37 cellular contexts compared by ENCODE assay signal in genomic region chr2:60329225-60329624, GRCh38.
"Had no signal": no experiment of that assay in that cellular context is flagged by ENCODE, and none has a peak within 500 bp of the region (broad histone marks: within the 10 kb centered on the region; RNA-seq: fewer than 3 reads in every experiment).

No MANE protein-coding gene starts in this region.

- DNase-seq: Karpas-422, Kasumi-1, MG63, MM.1S, MV-4-11, NCI-H1048, NCI-H1092, NCI-H1092 treated with DMSO at 0.1 percent for 48 hours, NCI-H1105, NCI-H1105 treated with DMSO at 0.1 percent for 48 hours, NCI-H1417, NCI-H1417 treated with DMSO at 0.1 percent for 48 hours, NCI-H1436, NCI-H1436 treated with DMSO at 0.1 percent for 48 hours, NCI-H146, NCI-H1694, NCI-H1694 treated with DMSO at 0.1 percent for 48 hours, NCI-H187, NCI-H187 treated with DMSO at 0.1 percent for 48 hours, NCI-H1930, NCI-H2029, NCI-H2029 treated with DMSO at 0.1 percent for 48 hours, NCI-H2081, NCI-H2081 treated with DMSO at 0.1 percent for 48 hours, NCI-H2107, NCI-H2171, NCI-H2171 treated with DMSO at 0.1 percent for 48 hours, NCI-H2227 treated with DMSO at 0.1 percent for 48 hours, NCI-H226, NCI-H345, NCI-H446, NCI-H446 treated with DMSO at 0.1 percent for 48 hours, NCI-H510A, NCI-H510A treated with DMSO at 0.1 percent for 48 hours, NCI-H524, NCI-H524 treated with DMSO at 0.1 percent for 48 hours, NCI-H526 had no signal

- H3K9me3 ChIP-seq: MG63 had no signal

- H3K36me3 ChIP-seq: MG63 had no signal

- H3K4me3 ChIP-seq: MG63 had no signal

- H3K27me3 ChIP-seq: MG63 had no signal
